8 cellular contexts compared by ENCODE assay signal in the genomic region with DNA sequence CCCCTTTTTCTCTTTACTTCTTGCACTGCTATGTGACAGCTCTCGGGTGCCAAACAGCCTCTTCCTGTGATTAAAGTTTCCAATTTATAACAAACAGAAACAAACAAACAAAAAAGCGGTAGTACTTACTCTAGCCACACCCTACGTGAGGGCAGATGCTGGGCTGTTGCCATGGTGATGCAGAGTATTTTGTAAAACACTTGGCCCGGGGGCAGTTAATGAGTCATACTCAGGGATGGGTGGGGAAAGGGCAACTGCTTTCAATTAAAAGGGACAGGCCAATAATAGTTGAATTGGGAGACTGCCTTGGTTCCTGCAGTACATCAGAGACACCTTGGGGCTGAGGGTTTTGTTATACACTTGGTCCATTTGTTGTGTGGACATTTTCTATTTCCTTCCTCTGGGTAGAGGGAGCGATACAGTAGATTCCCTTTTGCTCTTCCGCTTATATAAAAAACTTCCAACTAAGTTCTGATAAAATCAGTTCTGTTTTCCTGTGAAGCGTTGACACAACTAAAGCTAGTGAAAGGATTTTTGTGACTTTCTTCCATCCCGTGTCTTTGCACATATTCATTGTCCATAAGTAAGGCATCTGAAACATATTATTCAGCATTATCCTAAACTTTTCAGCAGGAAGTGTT. TPM values are rescaled to one million over a fixed set of nuclear protein-coding genes. Genes with fewer than 3 reads are reported as not detected.
DNase-seq lines count a peak whose midpoint lies in the region; ATAC-seq and TF ChIP-seq lines count a peak whose summit lies in the region.

No MANE protein-coding gene starts in this region.

- H3K9me3 Mint-ChIP-seq in activated B cell treated with CpG ODN at 0.5 μM for 24 hours: no peaks in the 10 kb centered on the region

- no peaks in the 10 kb centered on the region for H3K36me3 ChIP-seq in left lung
- H3K36me3 ChIP-seq in OCI-LY7 (ENCODE audit: insufficient read depth, low read length): no peaks in the 10 kb centered on the region

- H3K4me1 Mint-ChIP-seq in activated B cell treated with CpG ODN at 0.5 μM for 24 hours: peaks cover 38% of the 10 kb centered on the region

- H3K9me3 ChIP-seq in left lung: no peaks in the 10 kb centered on the region
- H3K9me3 ChIP-seq in OCI-LY7 (ENCODE audit: low read length): no peaks in the 10 kb centered on the region

- TF ChIP-seq CTCF in activated B cell treated with CpG ODN at 0.5 μM for 24 hours (IDR thresholded peaks at IDR 0.05) (no peak), left lung (IDR thresholded peaks at IDR 0.05) (no peak), OCI-LY7 (conservative IDR thresholded peaks at IDR 0.05; ENCODE audit: low read length) (no peak)

- H4K20me1 ChIP-seq in OCI-LY7 (ENCODE audit: insufficient read depth, low read length): no peaks in the 10 kb centered on the region

- BruUV-seq in OCI-LY7 (replicated peaks; lab: Mats Ljungman, UMichigan): no TSS peak

- H3K27ac Mint-ChIP-seq in activated B cell treated with CpG ODN at 0.5 μM for 24 hours: peak overlapping the region; percentile 84

- no peak overlapping the region; the same call in 1 of the 2 replicates for H2AFZ ChIP-seq in OCI-LY7 (ENCODE audit: low read length)

- ATAC-seq in activated B cell treated with CpG ODN at 0.5 μM for 24 hours (ENCODE audit: low read depth) (peak; percentile 84), left lung (peak; percentile 78)

- no peaks in the 10 kb centered on the region for H3K79me2 ChIP-seq in OCI-LY7 (ENCODE audit: insufficient read depth, low read depth, low read length)

- H3K4me2 ChIP-seq in OCI-LY7 (ENCODE audit: low read length): no peak overlapping the region

- peaks cover 28 to 55% of the 10 kb centered on the region in 2 donors for H3K4me1 ChIP-seq in left lung
- H3K4me1 ChIP-seq in OCI-LY7 (ENCODE audit: insufficient read depth, low read length, poor library complexity, severe bottlenecking): no peaks in the 10 kb centered on the region

- H3K36me3 Mint-ChIP-seq in activated B cell treated with CpG ODN at 0.5 μM for 24 hours (ENCODE audit: low read depth): no peaks in the 10 kb centered on the region

- H3K27me3 ChIP-seq in left lung: no peaks in the 10 kb centered on the region

- H3K27ac ChIP-seq in left lung (peak overlapping the region; percentile 84 to 94), OCI-LY7 (ENCODE audit: low read depth, low read length, poor library complexity, severe bottlenecking) (no peak overlapping the region)

- CTCF ChIA-PET in activated B cell treated with CpG ODN at 0.5 μM for 24 hours (lab: Charles Lee) (interaction anchor here (0.5 to 1.0 kb wide), 2 partner anchors 24 to 56 kb away, joined by 3 read pairs; no protein-coding TSS in a partner anchor), OCI-LY7 (lab: Charles Lee; ENCODE audit: unreplicated experiment) (no interaction called here)

- intact Hi-C loops in activated B cell treated with CpG ODN at 0.5 μM for 24 hours (cut with micrococcal nuclease): no loop called here
- intact Hi-C loops in left lung (cut with DNase I): no loop called here
- intact Hi-C loops in OCI-LY7 (cut with micrococcal nuclease; ENCODE audit: unreplicated experiment): no loop called here

- H3K4me3 ChIP-seq in left lung: no peak overlapping the region
- H3K4me3 ChIP-seq in OCI-LY7 (ENCODE audit: low read depth, low read length, poor library complexity, severe bottlenecking): no peak overlapping the region

- POLR2A ChIA-PET in activated B cell treated with CpG ODN at 0.5 μM for 24 hours (lab: Charles Lee): interaction anchor here (1.7 kb wide), 1 partner anchor 37 kb away, joined by 5 read pairs; no protein-coding TSS in a partner anchor
- POLR2A ChIA-PET in OCI-LY7 (lab: Charles Lee): no interaction called here

- H3K27me3 Mint-ChIP-seq in activated B cell treated with CpG ODN at 0.5 μM for 24 hours: no peaks in the 10 kb centered on the region

- H3K9me2 ChIP-seq in OCI-LY7 (ENCODE audit: insufficient read depth, low read length): no peaks in the 10 kb centered on the region

- H3K4me3 Mint-ChIP-seq in activated B cell treated with CpG ODN at 0.5 μM for 24 hours: peak overlapping the region; percentile 29

- peak; percentile 94 for DNase-seq in GM04503 (ENCODE audit: low read depth)
- peak; percentile 90 for DNase-seq in NAMALWA (ENCODE audit: low spot score)
- peak; percentile 37 for DNase-seq in activated B cell treated with CpG ODN at 0.5 μM for 24 hours
- DNase-seq in central memory CD4-positive, alpha-beta T cell: peak; percentile 90
- peak in 1 of 2 donors; percentile 90 for DNase-seq in left lung
- DNase-seq in stimulated activated CD4-positive, alpha-beta T cell treated with anti-CD3 and anti-CD28 coated beads, TNF-alpha, amount 100 ng/mL, for 4 hours (ENCODE audit: low read depth in 3 of 3): peak in 2 of 3 experiments; percentile 55 to 68
- DNase-seq in OCI-LY7 (ENCODE audit: low spot score): no peak
- DNase-seq in NCI-H1092 treated with DMSO at 0.1 percent for 48 hours (lab: John Stamatoyannopoulos, UW): no peak

RNA-seq across cellular contexts. Expression of a gene that starts 36.5 kb away (rescaled TPM):
- total RNA-seq in activated B cell treated with CpG ODN at 0.5 μM for 24 hours: 20.4 and 22.8 TPM in 2 replicates
- 10 to 100 TPM; 10.6 to 13.7 TPM for total RNA-seq in left lung
- total RNA-seq in OCI-LY7 (2014; rRNA removed; shearing (Covaris generic)): 7.2 TPM in 2 replicates
- 21.5 and 23.3 TPM in 2 replicates for total RNA-seq in OCI-LY7 (2022)

RNA-seq across cellular contexts. Expression of a gene that starts 47.8 kb away (rescaled TPM):
- total RNA-seq in activated B cell treated with CpG ODN at 0.5 μM for 24 hours (62.7 and 63.6 TPM in 2 replicates), left lung (1,000 to 10,000 TPM; 1,069 to 1,250 TPM), OCI-LY7 (2022) (2.6 and 4.1 TPM in 2 replicates)
- not detected in 2 replicates for total RNA-seq in OCI-LY7 (2014; rRNA removed; shearing (Covaris generic))

Comparison
In these comparisons a context has a peak if more than half of its experiments do, and no peak if none do; other contexts are left out.
1. DNase-seq: peak in GM04503 (single experiment), NAMALWA (single experiment), activated B cell treated with CpG ODN at 0.5 μM for 24 hours (single experiment), central memory CD4-positive, alpha-beta T cell (single experiment) and stimulated activated CD4-positive, alpha-beta T cell treated with anti-CD3 and anti-CD28 coated beads, TNF-alpha, amount 100 ng/mL, for 4 hours (2 of 3); none in OCI-LY7 (single experiment) and NCI-H1092 treated with DMSO at 0.1 percent for 48 hours (single experiment).
2. RNA of a gene that starts 47.8 kb away (total RNA-seq): 1,069 to 1,250 TPM in left lung and 62.7 to 63.6 TPM in activated B cell treated with CpG ODN at 0.5 μM for 24 hours; 2.6 to 4.1 TPM in OCI-LY7; every median in the first group is over 10 times any median in the second.